Comparison of ENCODE assay signal across 8 cellular contexts in genomic region chr1:203304919-203305808, GRCh38. TPM values are rescaled to one million over a fixed set of nuclear protein-coding genes. Genes with fewer than 3 reads are reported as not detected.
DNase-seq lines count a peak whose midpoint lies in the region; ATAC-seq and TF ChIP-seq lines count a peak whose summit lies in the region.

Gene BTG2, plus strand, starts transcription at chr1:203305519. Its CDS starts 88 bp downstream, at chr1:203305607.

- TF ChIP-seq CTCF in KMS-11 (conservative IDR thresholded peaks at IDR 0.05; ENCODE audit: low read depth, low read length) (no peak), Panc1 (IDR thresholded peaks at IDR 0.05) (no peak)

- peak within 1 kb of the TSS; percentile 87 for H3K9ac ChIP-seq in KMS-11
- peak within 1 kb of the TSS; percentile 92 for H3K9ac ChIP-seq in muscle layer of colon (ENCODE audit: low read length)

- in situ Hi-C loops in Panc1 (cut with HindIII; ENCODE audit: low pct_unique_long_range_greater_than_20kb, low sequenced_read_pairs), result no loop called here

- ATAC-seq in GM21737 (IDR thresholded peaks at IDR 0.05; ENCODE audit: unreplicated experiment) (peak; percentile 71), Panc1 (peak; percentile 94), esophagus mucosa (peak; percentile 86)

- H3K4me3 ChIP-seq in KMS-11 (IDR thresholded peaks at IDR 0.05; ENCODE audit: insufficient read depth, low read depth, low read length) (peak within 1 kb of the TSS; percentile 53), Panc1 (ENCODE audit: low read depth in 2 of 2, low read length in 2 of 2) (peak within 1 kb of the TSS; percentile 75 to 77), muscle layer of colon (ENCODE audit: low read depth in 1 of 2, low read length in 2 of 2) (peak within 1 kb of the TSS; percentile 92 to 99)

- H3K9me3 ChIP-seq in Panc1 (ENCODE audit: control insufficient read depth, insufficient read depth, low read depth, low read length), result no peaks in the 10 kb centered on the region
- H3K9me3 ChIP-seq in muscle layer of colon (ENCODE audit: low read length), result no peaks in the 10 kb centered on the region

- H3K79me2 ChIP-seq in KMS-11 (ENCODE audit: insufficient read depth, low read depth), result peaks cover 63% of the 10 kb centered on the region

- H3K36me3 ChIP-seq in KMS-11 (ENCODE audit: insufficient read depth), result peaks cover 30% of the 10 kb centered on the region; the same call in 1 of the 2 replicates
- no peaks in the 10 kb centered on the region for H3K36me3 ChIP-seq in Panc1 (ENCODE audit: control insufficient read depth, insufficient read depth, low read length)
- H3K36me3 ChIP-seq in muscle layer of colon (ENCODE audit: insufficient read depth, low read length), result peaks cover 26% of the 10 kb centered on the region

- POLR2A ChIA-PET in Panc1 (lab: Charles Lee), result no interaction called here

- peak within 1 kb of the TSS; percentile 51 for H2AFZ ChIP-seq in KMS-11 (ENCODE audit: low read depth)

- intact Hi-C loops in Panc1 (cut with micrococcal nuclease; ENCODE audit: unreplicated experiment), result no loop called here

- DNase-seq in DMS53 treated with DMSO at 0.1 percent for 48 hours (lab: John Stamatoyannopoulos, UW; ENCODE audit: unreplicated experiment), result peak; percentile 94
- peak; percentile 12 for DNase-seq in Panc1 (ENCODE audit: low read depth, low spot score)
- peak; percentile 90 to 92 for DNase-seq in activated T-cell treated with anti-CD3 and anti-CD28 coated beads, Interleukin-2, amount 50 U/mL, for 48 hours
- peak; percentile 66 for DNase-seq in stimulated activated CD8-positive, alpha-beta memory T cell treated with anti-CD3 and anti-CD28 coated beads, Interleukin-7, amount 100 ng/mL, for 24 hours (ENCODE audit: low read depth)

- peak within 1 kb of the TSS; percentile 100 for H3K4me2 ChIP-seq in KMS-11

- BruUV-seq in Panc1 (replicated peaks; lab: Mats Ljungman, UMichigan), result TSS peak; percentile 93

- H3K27me3 ChIP-seq in KMS-11 (ENCODE audit: insufficient read depth, low read depth) (no peaks in the 10 kb centered on the region), Panc1 (ENCODE audit: control insufficient read depth, insufficient read depth, low read length) (peaks cover 6% of the 10 kb centered on the region), muscle layer of colon (ENCODE audit: control insufficient read depth in 1 of 2, insufficient read depth in 2 of 2, low read length in 2 of 2) (no peaks in the 10 kb centered on the region)

- H3K4me1 ChIP-seq in KMS-11 (ENCODE audit: low read depth, poor library complexity, severe bottlenecking), result peaks cover 78% of the 10 kb centered on the region
- peaks cover 4% of the 10 kb centered on the region; the same call in 1 of the 2 replicates for H3K4me1 ChIP-seq in Panc1 (ENCODE audit: control insufficient read depth, insufficient read depth, low read length)
- peaks cover 36% of the 10 kb centered on the region for H3K4me1 ChIP-seq in muscle layer of colon (ENCODE audit: insufficient read depth, low read length)

- H3K27ac ChIP-seq in KMS-11 (peak within 1 kb of the TSS; percentile 86), Panc1 (ENCODE audit: low read length) (peak within 1 kb of the TSS; percentile 81), muscle layer of colon (ENCODE audit: low read depth, low read length) (peak within 1 kb of the TSS; percentile 98)

- CTCF ChIA-PET in Panc1 (lab: Charles Lee), result no interaction called here

- H4K20me1 ChIP-seq in KMS-11 (ENCODE audit: insufficient read depth), result peaks cover 41% of the 10 kb centered on the region

RNA-seq across cellular contexts. Expression of gene BTG2, which starts in this region (rescaled TPM):
- total RNA-seq in Panc1 (2021; ENCODE audit: unreplicated experiment), result 6.1 TPM
- 1.5 TPM for polyA plus RNA-seq in Panc1 (2012; ENCODE audit: insufficient read length)
- total RNA-seq in esophagus mucosa, result 22.6 TPM

Comparison
In these comparisons a context has a peak if more than half of its experiments do, and no peak if none do; other contexts are left out.
1. Peak in every context shown above with its lines: DNase-seq, ATAC-seq, H3K4me3 ChIP-seq and H3K27ac ChIP-seq.
2. DNase-seq: peak in every context shown above with its lines; median percentile 94 in DMS53 treated with DMSO at 0.1 percent for 48 hours; 91 in activated T-cell treated with anti-CD3 and anti-CD28 coated beads, Interleukin-2, amount 50 U/mL, for 48 hours; 66 in stimulated activated CD8-positive, alpha-beta memory T cell treated with anti-CD3 and anti-CD28 coated beads, Interleukin-7, amount 100 ng/mL, for 24 hours; 12 in Panc1.